Comparison of ENCODE assay signal across 22 cellular contexts in the genomic region with DNA sequence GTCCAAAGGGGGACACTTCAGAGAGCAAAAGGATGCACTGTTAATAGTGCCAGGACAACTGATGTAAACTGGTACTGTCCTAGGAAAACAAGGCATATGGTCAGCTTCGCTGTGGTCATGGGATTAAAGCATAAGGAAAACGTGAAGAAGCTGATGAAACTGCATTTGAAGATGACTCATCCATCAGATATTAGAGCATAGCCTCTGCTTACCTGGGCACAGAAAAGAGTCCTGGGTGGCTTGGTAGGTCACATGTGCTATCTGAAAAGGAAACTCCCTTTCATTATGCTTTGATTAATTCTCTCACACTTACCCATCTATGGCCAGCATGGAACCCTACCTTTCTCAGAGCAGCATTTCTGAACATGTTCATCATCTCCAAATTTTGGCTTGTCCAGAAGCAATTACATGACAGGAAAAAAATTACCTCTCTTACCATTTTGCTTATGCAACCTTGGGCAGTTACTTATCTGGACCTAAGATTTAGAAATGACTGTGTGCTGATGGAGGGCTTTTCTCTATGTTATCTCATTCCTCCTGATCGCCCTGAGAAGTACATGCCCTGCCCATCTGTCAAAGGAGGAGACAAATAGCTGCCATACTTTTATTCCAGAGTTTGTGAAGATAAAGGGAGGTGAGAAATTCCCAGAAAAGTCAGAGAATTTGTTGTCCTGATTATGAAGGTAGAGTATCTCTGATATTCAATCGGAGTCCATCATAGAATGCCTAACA.
A peak's percentile ranks its signal among the peaks of the same experiment; 100 is the strongest.
DNase-seq lines count a peak whose midpoint lies in the region; ATAC-seq, FAIRE-seq and TF ChIP-seq lines count a peak whose summit lies in the region.
"Had no signal": no experiment of that assay in that cellular context is flagged by ENCODE, and none has a peak within 500 bp of the region (broad histone marks: within the 10 kb centered on the region; RNA-seq: fewer than 3 reads in every experiment).

No MANE protein-coding gene starts in this region.

- TF ChIP-seq POLR2A in K562 (conservative IDR thresholded peaks at IDR 0.05) = no peak

- WGBS in K562 (ENCODE audit: insufficient coverage, low coverage, missing lambda C conversion rate) = 2% methylated on average over 4 of the region's 4 CpGs
- 68 to 72% methylated on average over 4 of the region's 4 CpGs for WGBS in heart right ventricle, 2 donors

- intact Hi-C loops in K562 (cut with micrococcal nuclease) (no loop called here), heart right ventricle (cut with DNase I) (no loop called here), head of caudate nucleus (cut with DNase I) (no loop called here), dorsolateral prefrontal cortex (cut with DNase I) (no loop called here)

- no peaks in the 10 kb centered on the region for H4K20me1 ChIP-seq in K562 (replicated peaks; ENCODE audit: control insufficient read depth, insufficient read depth, low read length)

- H3K9me3 ChIP-seq in K562 (replicated peaks; ENCODE audit: control insufficient read depth, insufficient read depth, low read depth, low read length) (no peaks in the 10 kb centered on the region), heart right ventricle (no peaks in the 10 kb centered on the region)
- H3K9me3 ChIP-seq: BE2C had no signal

- DNase-seq in NCI-H226 = peak; percentile 33
- no peak for DNase-seq in K562 (ENCODE audit: extremely low read depth in 1 of 4, low spot score in 3 of 4)
- DNase-seq in omental fat pad (ENCODE audit: low spot score) = no peak
- no peak for DNase-seq in heart right ventricle
- DNase-seq in NCI-H774 (lab: John Stamatoyannopoulos, UW) = no peak
- no peak for DNase-seq in head of caudate nucleus
- no peak for DNase-seq in dorsolateral prefrontal cortex
- DNase-seq: BE2C, DND-41, GM23248, H9, HFFc6, KBM-7, NCI-H1105, NCI-H146, NCI-H2029, NCI-H2227 treated with DMSO at 0.1 percent for 48 hours, NCI-H510A treated with DMSO at 0.1 percent for 48 hours, NCI-H82, Right ventricle myocardium superior had no signal

- H3K9me1 ChIP-seq in K562 (ENCODE audit: control insufficient read depth, insufficient read depth, low read length) = no peaks in the 10 kb centered on the region

- POLR2A ChIA-PET in K562 (lab: Yijun Ruan, JAX) = no interaction called here

- no peak overlapping the region for H3K4me3 ChIP-seq in K562
- H3K4me3 ChIP-seq in heart right ventricle = no peak overlapping the region
- no peak overlapping the region for H3K4me3 ChIP-seq in dorsolateral prefrontal cortex
- H3K4me3 ChIP-seq: GM23248 had no signal

- in situ Hi-C loops in K562 (cut with MboI) = no loop called here

- TF ChIP-seq EP300 in K562 (IDR thresholded peaks at IDR 0.05; ENCODE audit: low read length) = no peak

- H3K27me3 ChIP-seq in K562 (ENCODE audit: control insufficient read depth in 2 of 2, insufficient read depth in 2 of 2, low read length in 2 of 2) = no peaks in the 10 kb centered on the region
- H3K27me3 ChIP-seq in heart right ventricle = no peaks in the 10 kb centered on the region
- H3K27me3 ChIP-seq in dorsolateral prefrontal cortex = peaks cover 0 to 6% (median 0%) of the 10 kb centered on the region in 45 donors
- H3K27me3 ChIP-seq: BE2C had no signal

- no peak for FAIRE-seq in K562 (lab: Jason Lieb, UNC)
- FAIRE-seq: GM12891 had no signal

- CTCF ChIA-PET in K562 (lab: Yijun Ruan, JAX; ENCODE audit: low intra/inter-chr PET ratio) = no interaction called here

- H3K9ac ChIP-seq in K562 (ENCODE audit: insufficient read depth in 1 of 2, low read depth in 2 of 2, low read length in 2 of 2) = no peak overlapping the region
- H3K9ac ChIP-seq: GM23248 had no signal

- ATAC-seq in K562 (no peak), esophagus mucosa (peak; percentile 76), omental fat pad (ENCODE audit: low FRiP score) (peak; percentile 67), heart right ventricle (no peak)

- H3K36me3 ChIP-seq in K562 (ENCODE audit: control insufficient read depth, insufficient read depth, low read length) (no peaks in the 10 kb centered on the region), heart right ventricle (no peaks in the 10 kb centered on the region)
- H3K36me3 ChIP-seq: BE2C had no signal

- TF ChIP-seq CTCF in K562 (IDR thresholded peaks at IDR 0.05 in 2 of 3, conservative IDR thresholded peaks at IDR 0.05 in 1 of 3; ENCODE audit: insufficient read depth in 2 of 3, low read depth in 1 of 3, low read length in 3 of 3) (no peak), omental fat pad (IDR thresholded peaks at IDR 0.05) (no peak), heart right ventricle (IDR thresholded peaks at IDR 0.05) (no peak), dorsolateral prefrontal cortex (IDR thresholded peaks at IDR 0.05 in 54 of 56, conservative IDR thresholded peaks at IDR 0.05 in 2 of 56; ENCODE audit: low read depth in 1 of 56, partially characterized antibody in 56 of 56) (no peak)

- no peak for TF ChIP-seq RAD21 in K562 (CRISPR knock-in tag; conservative IDR thresholded peaks at IDR 0.05 in 1 of 2, IDR thresholded peaks at IDR 0.05 in 1 of 2)

- no TSS peak for BruUV-seq in K562 (replicated peaks; lab: Mats Ljungman, UMichigan)

- H3K79me2 ChIP-seq in K562 (ENCODE audit: control insufficient read depth, insufficient read depth, low read length) = no peaks in the 10 kb centered on the region

- H2AFZ ChIP-seq in K562 (ENCODE audit: low read depth, low read length) = no peak overlapping the region
- H2AFZ ChIP-seq: GM23248 had no signal

- H3K4me1 ChIP-seq in K562 (replicated peaks in 1 of 2; ENCODE audit: control insufficient read depth in 2 of 2, insufficient read depth in 2 of 2, low read length in 2 of 2) (no peaks in the 10 kb centered on the region), heart right ventricle (no peaks in the 10 kb centered on the region)
- H3K4me1 ChIP-seq: BE2C had no signal

- H3K4me2 ChIP-seq in K562 (ENCODE audit: insufficient read depth, low read length) = no peak overlapping the region

- H3K27ac ChIP-seq in K562 (ENCODE audit: extremely low read depth, low read depth, low read length) = no peak overlapping the region
- H3K27ac ChIP-seq in heart right ventricle = no peak overlapping the region
- no peak overlapping the region for H3K27ac ChIP-seq in dorsolateral prefrontal cortex
- H3K27ac ChIP-seq: GM23248 had no signal

TF ChIP-seq in K562, 482 proteins besides CTCF, POLR2A, EP300 and RAD21:
- TF ChIP-seq CBFB (CRISPR knock-in tag; IDR thresholded peaks at IDR 0.05) = no peak
- TF ChIP-seq JUND (IDR thresholded peaks at IDR 0.05; ENCODE audit: borderline replicate concordance, low read depth, low read length) = peak; percentile 8; the same call in 1 of the 2 replicates
- TF ChIP-seq JUND (tag; IDR thresholded peaks at IDR 0.05; ENCODE audit: borderline replicate concordance, low read depth, low read length) = 0 out of 3 replicates have a peak, but pooled peaks have one; percentile 19
- TF ChIP-seq RFX5 (IDR thresholded peaks at IDR 0.05; ENCODE audit: low read depth, low read length) = no peak
- TF ChIP-seq SAFB2 (IDR thresholded peaks at IDR 0.05; ENCODE audit: borderline replicate concordance, low read depth, low read length, severe bottlenecking) = no peak
- TF ChIP-seq, protein P1, sequence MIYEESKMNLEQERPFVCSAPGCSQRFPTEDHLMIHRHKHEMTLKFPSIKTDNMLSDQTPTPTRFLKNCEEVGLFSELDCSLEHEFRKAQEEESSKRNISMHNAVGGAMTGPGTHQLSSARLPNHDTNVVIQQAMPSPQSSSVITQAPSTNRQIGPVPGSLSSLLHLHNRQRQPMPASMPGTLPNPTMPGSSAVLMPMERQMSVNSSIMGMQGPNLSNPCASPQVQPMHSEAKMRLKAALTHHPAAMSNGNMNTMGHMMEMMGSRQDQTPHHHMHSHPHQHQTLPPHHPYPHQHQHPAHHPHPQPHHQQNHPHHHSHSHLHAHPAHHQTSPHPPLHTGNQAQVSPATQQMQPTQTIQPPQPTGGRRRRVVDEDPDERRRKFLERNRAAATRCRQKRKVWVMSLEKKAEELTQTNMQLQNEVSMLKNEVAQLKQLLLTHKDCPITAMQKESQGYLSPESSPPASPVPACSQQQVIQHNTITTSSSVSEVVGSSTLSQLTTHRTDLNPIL (CRISPR knock-in tag; IDR thresholded peaks at IDR 0.05) = no peak
- TF ChIP-seq, protein P2, sequence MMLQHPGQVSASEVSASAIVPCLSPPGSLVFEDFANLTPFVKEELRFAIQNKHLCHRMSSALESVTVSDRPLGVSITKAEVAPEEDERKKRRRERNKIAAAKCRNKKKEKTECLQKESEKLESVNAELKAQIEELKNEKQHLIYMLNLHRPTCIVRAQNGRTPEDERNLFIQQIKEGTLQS (IDR thresholded peaks at IDR 0.05) = peak; percentile 44; the same call in 1 of the 2 replicates
- TF ChIP-seq, protein P2 (CRISPR knock-in tag; conservative IDR thresholded peaks at IDR 0.05) = no peak
TF ChIP-seq in K562: peak in this region for 2.

Comparison
In these comparisons a context has a peak if more than half of its experiments do, and no peak if none do; other contexts are left out.
1. ATAC-seq: peak in esophagus mucosa (single experiment) and omental fat pad (single experiment); none in K562 (single experiment) and heart right ventricle (0 of 8).